Comparison of ENCODE assay signal across 24 cellular contexts in the genomic region with DNA sequence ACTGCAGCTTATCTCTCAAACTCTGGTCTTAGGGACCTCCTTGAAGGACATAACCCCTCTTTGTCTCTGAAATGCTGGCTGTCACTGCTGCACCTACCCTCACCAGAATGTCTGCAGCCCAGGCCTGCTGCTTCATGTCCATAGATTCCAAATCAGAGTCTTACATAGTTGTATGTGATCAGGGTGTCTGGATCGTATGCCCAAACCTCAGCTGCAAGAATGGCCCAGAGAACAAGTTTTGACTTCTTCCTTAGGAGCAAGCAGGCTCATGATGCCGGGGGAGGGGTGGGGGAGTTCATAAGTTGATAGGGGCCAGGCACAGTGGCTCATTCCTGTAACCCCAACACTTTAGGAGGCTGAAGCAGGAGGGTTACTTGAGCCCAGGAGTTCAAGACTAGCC.
"Had no signal": no experiment of that assay in that cellular context is flagged by ENCODE, and none has a peak within 500 bp of the region (broad histone marks: within the 10 kb centered on the region; RNA-seq: fewer than 3 reads in every experiment).

No MANE protein-coding gene starts in this region.

- H3K27ac ChIP-seq: SJCRH30, VCaP had no signal

- H3K4me3 ChIP-seq: breast epithelium, MG63, SJCRH30 had no signal

- H3K36me3 ChIP-seq: breast epithelium, MG63, SJCRH30 had no signal

- H3K27me3 ChIP-seq: breast epithelium, MG63, SJCRH30 had no signal

- H3K9me3 ChIP-seq: breast epithelium, MG63, SJCRH30, SK-N-SH had no signal

- ATAC-seq: activated CD4-positive, alpha-beta T cell treated with anti-CD3 and anti-CD28 coated beads for 36 hours; Panc1 had no signal

- H3K4me2 ChIP-seq: SK-N-SH had no signal

- H3K9ac ChIP-seq: SK-N-SH had no signal

- H3K4me1 ChIP-seq: breast epithelium had no signal

- DNase-seq: activated CD4-positive, alpha-beta memory T cell treated with anti-CD3 and anti-CD28 coated beads, Interleukin-2, amount 10 ng/mL, durations not matched to agents 7 days and 5 days; activated CD4-positive, alpha-beta T cell treated with anti-CD3 and anti-CD28 coated beads for 36 hours; activated CD4-positive, alpha-beta T cell treated with anti-CD3 and anti-CD28 coated beads, Interleukin-2, amount 50 U/mL, for 1 hour; activated CD8-positive, alpha-beta memory T cell treated with anti-CD3 and anti-CD28 coated beads, Interleukin-2, amount 50 U/mL, for 48 hours; activated naive CD4-positive, alpha-beta T cell; activated T-cell treated with anti-CD3 and anti-CD28 coated beads, Interleukin-2, amount 50 U/mL, for 1 hour; aorta; NCI-H1105; NCI-H1436; NCI-H1694 treated with DMSO at 0.1 percent for 48 hours; NCI-H2029 treated with DMSO at 0.1 percent for 48 hours; NCI-H510A treated with DMSO at 0.1 percent for 48 hours; NCI-H69; NK-92 treated with Interleukin-12 subunit alpha and Interleukin-12 subunit beta, amount 100 ng/mL, for 24 hours; OCI-M1; Right ventricle myocardium superior; RPMI8226; SJCRH30; SK-N-SH; T-helper 1 cell had no signal
